8 cellular contexts compared by ENCODE assay signal in the genomic region with DNA sequence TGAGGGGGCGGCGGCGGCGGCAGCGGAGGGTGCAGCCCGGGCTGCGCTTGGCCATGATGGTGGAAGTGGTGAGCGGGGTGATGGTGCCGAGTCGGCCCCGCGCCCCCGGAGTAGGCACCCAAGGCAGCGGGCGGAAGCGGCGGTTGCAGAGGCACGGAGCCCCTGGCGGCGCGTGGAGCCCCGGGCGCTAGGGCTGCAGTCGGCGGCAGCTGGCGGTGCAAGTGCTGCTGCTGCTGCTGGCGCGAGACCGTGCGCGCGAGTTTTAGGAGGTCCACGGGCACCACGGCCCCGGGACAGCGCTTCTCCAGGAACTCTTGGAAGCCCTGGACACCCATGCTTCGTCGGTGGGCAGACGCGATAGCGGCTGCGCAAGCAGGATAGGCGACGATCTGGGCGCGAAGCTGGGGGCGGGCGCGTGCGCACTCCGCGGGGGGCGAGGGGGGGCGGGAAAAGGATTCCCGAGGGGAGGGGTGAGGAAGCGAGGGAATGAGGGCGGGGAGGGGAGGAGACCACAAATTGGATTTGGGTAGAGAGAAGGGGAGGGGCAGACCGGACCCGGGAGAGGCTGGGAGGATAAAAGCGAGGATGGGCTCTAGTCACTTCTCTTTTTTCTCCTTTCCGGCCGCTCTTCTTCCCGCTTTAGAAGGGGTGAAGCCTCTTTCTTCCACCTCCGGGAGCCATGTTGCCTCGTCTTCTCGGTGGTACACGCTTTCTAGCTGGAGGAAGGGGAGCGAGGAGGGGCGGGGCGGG. TPM values are rescaled to one million over a fixed set of nuclear protein-coding genes. Genes with fewer than 3 reads are reported as not detected.
DNase-seq lines count a peak whose midpoint lies in the region; ATAC-seq, FAIRE-seq and TF ChIP-seq lines count a peak whose summit lies in the region.

A gene with protein sequence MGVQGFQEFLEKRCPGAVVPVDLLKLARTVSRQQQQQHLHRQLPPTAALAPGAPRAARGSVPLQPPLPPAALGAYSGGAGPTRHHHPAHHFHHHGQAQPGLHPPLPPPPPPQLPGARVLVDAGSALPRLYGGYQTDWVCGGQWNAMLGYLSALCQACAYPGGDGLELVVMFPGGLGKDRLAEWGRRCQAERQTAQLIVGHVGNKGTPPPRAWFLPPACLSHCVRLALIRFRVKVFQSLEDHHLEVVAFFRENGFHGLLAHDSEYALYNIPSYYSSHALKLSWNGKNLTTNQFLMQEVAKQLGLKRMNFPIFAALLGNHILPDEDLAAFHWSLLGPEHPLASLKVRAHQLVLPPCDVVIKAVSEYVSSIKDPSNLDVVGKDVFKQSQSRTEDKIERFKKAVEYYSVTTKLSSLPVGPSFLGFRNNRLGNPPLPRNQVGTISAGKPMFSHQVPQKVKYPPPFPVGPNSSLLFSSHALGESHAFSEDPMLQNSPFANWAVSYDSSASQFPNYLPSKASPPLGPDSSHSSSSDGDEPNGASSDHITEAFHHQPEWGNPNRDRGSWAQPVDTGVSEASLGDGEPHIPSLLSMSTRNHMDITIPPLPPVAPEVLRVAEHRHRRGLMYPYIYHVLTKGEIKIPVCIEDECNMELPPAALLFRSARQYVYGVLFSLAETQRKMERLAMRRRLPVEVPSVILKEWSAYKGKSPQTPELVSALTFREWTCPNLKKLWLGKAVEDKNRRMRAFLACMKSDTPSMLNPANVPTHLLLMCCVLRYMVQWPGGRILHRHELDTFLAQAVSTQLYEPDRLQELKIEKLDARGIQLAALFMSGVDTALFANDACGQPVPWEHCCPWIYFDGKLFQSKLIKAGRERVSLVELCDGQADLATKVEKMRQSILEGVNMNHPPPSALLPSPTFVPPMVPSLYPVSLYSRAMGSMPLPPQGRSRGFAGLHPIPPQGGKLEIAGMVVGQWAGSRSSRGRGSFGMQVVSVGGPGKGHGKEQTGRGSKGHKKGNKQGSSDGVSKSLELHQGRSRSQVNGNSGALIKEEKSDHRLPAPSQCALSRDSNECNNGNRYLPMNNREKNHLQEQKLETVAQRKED (minus strand): TSS at position 391 of the 750 bp plus-strand sequence. CDS start 56 bp downstream, at position 335.

- no peaks in the 10 kb centered on the region for H3K27me3 Mint-ChIP-seq in central memory CD8-positive, alpha-beta T cell

- H3K4me3 Mint-ChIP-seq in central memory CD8-positive, alpha-beta T cell, result peak within 1 kb of the TSS; percentile 76

- TF ChIP-seq CTCF in A549 (IDR thresholded peaks at IDR 0.05) (no peak), kidney epithelial cell (IDR thresholded peaks at IDR 0.05; ENCODE audit: insufficient read depth, low read length, poor library complexity, severe bottlenecking) (no peak)

- TF ChIP-seq EP300 in A549 (IDR thresholded peaks at IDR 0.05), result no peak

- peaks cover 40% of the 10 kb centered on the region for H3K4me1 Mint-ChIP-seq in central memory CD8-positive, alpha-beta T cell

- H3K9me3 Mint-ChIP-seq in central memory CD8-positive, alpha-beta T cell, result no peaks in the 10 kb centered on the region

- H3K4me3 ChIP-seq in A549, result peak within 1 kb of the TSS; percentile 91
- H3K4me3 ChIP-seq in kidney epithelial cell (ENCODE audit: low read depth, low read length), result peak within 1 kb of the TSS; percentile 48

- no peak for TF ChIP-seq RAD21 in A549 (conservative IDR thresholded peaks at IDR 0.05 in 1 of 2, IDR thresholded peaks at IDR 0.05 in 1 of 2)

- H3K4me1 ChIP-seq in A549, result peaks cover 38% of the 10 kb centered on the region

- no peaks in the 10 kb centered on the region for H3K27me3 ChIP-seq in kidney epithelial cell (ENCODE audit: control insufficient read depth, insufficient read depth, low read length)

- peak within 1 kb of the TSS; percentile 74 for H3K27ac Mint-ChIP-seq in central memory CD8-positive, alpha-beta T cell (ENCODE audit: low read depth)

- H3K9me3 ChIP-seq in A549, result no peaks in the 10 kb centered on the region

- CTCF ChIA-PET in A549 (lab: Yijun Ruan, JAX), result no interaction called here

- peak; percentile 84 for TF ChIP-seq POLR2A in A549 (IDR thresholded peaks at IDR 0.05; ENCODE audit: low read length)

- no peak for FAIRE-seq in A549 (lab: Jason Lieb, UNC)

- ATAC-seq in A549, result peak; percentile 83 to 84
- peak; percentile 38 for ATAC-seq in GM18867 (IDR thresholded peaks at IDR 0.05; ENCODE audit: unreplicated experiment)
- ATAC-seq in HG03108 (IDR thresholded peaks at IDR 0.05; ENCODE audit: unreplicated experiment), result peak; percentile 47
- peak; percentile 68 for ATAC-seq in central memory CD8-positive, alpha-beta T cell (replicated peaks; ENCODE audit: extremely low read depth, poor library complexity, severe bottlenecking)

- peaks cover 4% of the 10 kb centered on the region for H3K36me3 Mint-ChIP-seq in central memory CD8-positive, alpha-beta T cell (ENCODE audit: insufficient read depth)

- POLR2A ChIA-PET in A549 (lab: Yijun Ruan, JAX), result interaction anchor here (0.6 to 1.9 kb wide), 11 partner anchors 10 to 497 kb away, joined by 3 to 9 read pairs (median 4); a partner anchor contains a TSS

- WGBS in A549 (ENCODE audit: missing lambda C conversion rate), result 0% methylated on average over 11 of the region's 70 CpGs

- DNase-seq in A549 (ENCODE audit: low read depth in 1 of 2, low spot score in 1 of 2) (peak; percentile 75 to 84), NCI-H345 treated with DMSO at 0.1 percent for 48 hours (lab: John Stamatoyannopoulos, UW; ENCODE audit: unreplicated experiment) (peak; percentile 52), kidney epithelial cell (ENCODE audit: low read depth) (no peak)
- peak; percentile 23 for DNase-seq in activated CD4-positive, CD25-positive, alpha-beta regulatory T cell treated with anti-CD3 and anti-CD28 coated beads, Interleukin-2, amount 50 U/mL, for 16 hours (ENCODE audit: low read depth, low spot score)
- peak; percentile 24 to 31 for DNase-seq in central memory CD8-positive, alpha-beta T cell (ENCODE audit: low spot score in 2 of 2)
- peak; percentile 26 to 57 for DNase-seq in stimulated activated CD4-positive, alpha-beta T cell treated with anti-CD3 and anti-CD28 coated beads, Interleukin-15, amount 100 ng/mL, for 1 hour (ENCODE audit: low read depth in 1 of 2, low spot score in 1 of 2)

- H3K27ac ChIP-seq in A549, result peak within 1 kb of the TSS; percentile 98 to 99

- no peaks in the 10 kb centered on the region for H3K36me3 ChIP-seq in kidney epithelial cell (ENCODE audit: control insufficient read depth, insufficient read depth, low read length)

- peak within 1 kb of the TSS; percentile 94 for H3K4me2 ChIP-seq in A549

TF ChIP-seq in A549, 52 proteins besides CTCF, POLR2A, EP300 and RAD21:
- TF ChIP-seq HOXB13 (CRISPR knock-in tag; IDR thresholded peaks at IDR 0.05; ENCODE audit: low read depth), result no peak
- TF ChIP-seq, protein P1, sequence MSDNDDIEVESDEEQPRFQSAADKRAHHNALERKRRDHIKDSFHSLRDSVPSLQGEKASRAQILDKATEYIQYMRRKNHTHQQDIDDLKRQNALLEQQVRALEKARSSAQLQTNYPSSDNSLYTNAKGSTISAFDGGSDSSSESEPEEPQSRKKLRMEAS (IDR thresholded peaks at IDR 0.05), result peak; percentile 13; the same call in 1 of the 2 replicates
- peak; percentile 44; the same call in 1 of the 2 replicates for TF ChIP-seq MYC (IDR thresholded peaks at IDR 0.05; ENCODE audit: borderline replicate concordance, low read length)
- no peak for TF ChIP-seq TP53 (CRISPR knock-in tag; IDR thresholded peaks at IDR 0.05)
- TF ChIP-seq JUN (IDR thresholded peaks at IDR 0.05), result peak in 1 of 2 experiments; percentile 52; a peak in 2 of 5 replicates
- TF ChIP-seq HEYL (CRISPR knock-in tag; IDR thresholded peaks at IDR 0.05), result no peak
- TF ChIP-seq MAZ (IDR thresholded peaks at IDR 0.05; ENCODE audit: borderline replicate concordance, low read depth, low read length), result peak; percentile 20; the same call in 1 of the 2 replicates
- no peak for TF ChIP-seq HOXB5 (CRISPR knock-in tag; IDR thresholded peaks at IDR 0.05)

RNA-seq across cellular contexts. Expression of the gene that starts here (rescaled TPM):
- polyA plus RNA-seq in A549 (2011; rRNA removed) (7.7 and 9.0 TPM in 2 replicates), A549 (2017; fragmentation: RNase III; extraction: RNeasy Plus Mini Kit Qiagen cat#74134 plus additional on column Dnase treatment) (5.3 to 6.0 TPM (median 5.8 TPM) in 3 replicates)
- polyA plus RNA-seq in A549 (2012; cell fraction: cytosol; rRNA removed), result 8.7 and 12.3 TPM in 2 replicates
- polyA plus RNA-seq in A549 (2012; cell fraction: nucleus; rRNA removed), result 11.3 and 25.3 TPM in 2 replicates
- 17.7 and 21.8 TPM in 2 replicates for polyA minus RNA-seq in A549 (2011; rRNA and poly(A)+ RNA removed)
- total RNA-seq in kidney epithelial cell, result 3.5 and 5.8 TPM in 2 replicates
